ENCODE assay signal across 1 cellular context in genomic region chr2:42827647-42828486, GRCh38.
A peak's percentile ranks its signal among the peaks of the same experiment; 100 is the strongest.
TF ChIP-seq lines count a peak whose summit lies in the region.

No MANE protein-coding gene starts in this region.

TF ChIP-seq in HepG2, 621 proteins besides CTCF, POLR2A, EP300 and RAD21 (continued from another document and continues in another):
- TF ChIP-seq UBTF (CRISPR knock-in tag; IDR thresholded peaks at IDR 0.05), result peak; percentile 62
- TF ChIP-seq ZSCAN20 (CRISPR knock-in tag; IDR thresholded peaks at IDR 0.05; ENCODE audit: borderline replicate concordance), result 0 out of 2 replicates have a peak, but pooled peaks have one; percentile 11
- 0 out of 2 replicates have a peak, but pooled peaks have one; percentile 37 for TF ChIP-seq ZNF343 (CRISPR knock-in tag; IDR thresholded peaks at IDR 0.05)
- TF ChIP-seq ATF3 (CRISPR knock-in tag; IDR thresholded peaks at IDR 0.05), result peak; percentile 24; the same call in 1 of the 2 replicates
- TF ChIP-seq ZNF547 (CRISPR knock-in tag; IDR thresholded peaks at IDR 0.05), result no peak; the same call in 1 of the 2 replicates
- TF ChIP-seq KLF9 (CRISPR knock-in tag; IDR thresholded peaks at IDR 0.05; ENCODE audit: low read depth), result no peak
- TF ChIP-seq ZNF3 (CRISPR knock-in tag; IDR thresholded peaks at IDR 0.05), result no peak
- TF ChIP-seq SMC3 (IDR thresholded peaks at IDR 0.05; ENCODE audit: low read length), result peak; percentile 52
- TF ChIP-seq NONO (IDR thresholded peaks at IDR 0.05), result no peak
- no peak for TF ChIP-seq NONO (CRISPR knock-in tag; conservative IDR thresholded peaks at IDR 0.05)
- TF ChIP-seq ZNF891 (CRISPR knock-in tag; IDR thresholded peaks at IDR 0.05), result peak; percentile 72
- no peak for TF ChIP-seq GMEB2 (CRISPR knock-in tag; IDR thresholded peaks at IDR 0.05; ENCODE audit: low read depth)
- peak; percentile 65 for TF ChIP-seq TARDBP (CRISPR knock-in tag; IDR thresholded peaks at IDR 0.05)
- no peak for TF ChIP-seq THAP7 (CRISPR knock-in tag; IDR thresholded peaks at IDR 0.05)
- no peak for TF ChIP-seq DDIT3 (CRISPR knock-in tag; IDR thresholded peaks at IDR 0.05)
- TF ChIP-seq BCLAF1 (IDR thresholded peaks at IDR 0.05), result no peak
- TF ChIP-seq CREM (IDR thresholded peaks at IDR 0.05), result no peak
- TF ChIP-seq CREM (CRISPR knock-in tag; IDR thresholded peaks at IDR 0.05), result no peak
- no peak for TF ChIP-seq RFXANK (CRISPR knock-in tag; IDR thresholded peaks at IDR 0.05)
- no peak; the same call in 1 of the 2 replicates for TF ChIP-seq NFKBIZ (CRISPR knock-in tag; IDR thresholded peaks at IDR 0.05)
- no peak for TF ChIP-seq SNAPC4 (CRISPR knock-in tag; IDR thresholded peaks at IDR 0.05)
- no peak for TF ChIP-seq HDAC6 (IDR thresholded peaks at IDR 0.05; ENCODE audit: low read depth, low read length)
- TF ChIP-seq KAT7 (CRISPR knock-in tag; IDR thresholded peaks at IDR 0.05; ENCODE audit: borderline replicate concordance), result no peak
- TF ChIP-seq ATF4 (CRISPR knock-in tag; IDR thresholded peaks at IDR 0.05), result no peak
- TF ChIP-seq ZNF639 (CRISPR knock-in tag; conservative IDR thresholded peaks at IDR 0.05), result no peak
- TF ChIP-seq NFATC3 (CRISPR knock-in tag; IDR thresholded peaks at IDR 0.05), result peak; percentile 83; the same call in 1 of the 2 replicates
- 0 out of 2 replicates have a peak, but pooled peaks have one; percentile 35 for TF ChIP-seq ZNF121 (CRISPR knock-in tag; IDR thresholded peaks at IDR 0.05)
- TF ChIP-seq ZNF382 (CRISPR knock-in tag; IDR thresholded peaks at IDR 0.05; ENCODE audit: borderline replicate concordance), result no peak
- TF ChIP-seq MXD3 (CRISPR knock-in tag; IDR thresholded peaks at IDR 0.05), result peak; percentile 48; the same call in 1 of the 2 replicates
- peak; percentile 75 for TF ChIP-seq ZBED4 (CRISPR knock-in tag; IDR thresholded peaks at IDR 0.05; ENCODE audit: borderline replicate concordance)
- TF ChIP-seq ZNF138 (CRISPR knock-in tag; IDR thresholded peaks at IDR 0.05; ENCODE audit: low read depth), result peak; percentile 34; the same call in 1 of the 2 replicates
- TF ChIP-seq ZNF280B (CRISPR knock-in tag; IDR thresholded peaks at IDR 0.05; ENCODE audit: borderline replicate concordance), result peak; percentile 90
- peak; percentile 45; the same call in 1 of the 2 replicates for TF ChIP-seq DRAP1 (CRISPR knock-in tag; IDR thresholded peaks at IDR 0.05)
